ENCODE assay signal across 30 cellular contexts in genomic region chr1:3379934-3380333, GRCh38.
"Had no signal": no experiment of that assay in that cellular context is flagged by ENCODE, and none has a peak within 500 bp of the region (broad histone marks: within the 10 kb centered on the region; RNA-seq: fewer than 3 reads in every experiment).

No MANE protein-coding gene starts in this region.

- ATAC-seq: activated naive CD8-positive, alpha-beta T cell treated with anti-CD3 and anti-CD28 coated beads, Interleukin-2, amount 50 U/mL, for 24 hours; gastroesophageal sphincter; WTC11 had no signal

- H3K36me3 Mint-ChIP-seq: activated naive CD4-positive, alpha-beta T cell treated with anti-CD3 and anti-CD28 coated beads, Interleukin-2, amount 50 U/mL, for 24 hours; activated naive CD8-positive, alpha-beta T cell treated with anti-CD3 and anti-CD28 coated beads for 36 hours; brain; WTC11 had no signal

- H3K4me3 ChIP-seq: adrenal gland, breast epithelium, cardiac muscle cell, colonic mucosa, esophagus squamous epithelium, gastroesophageal sphincter had no signal

- DNase-seq: activated CD4-positive, alpha-beta memory T cell treated with anti-CD3 and anti-CD28 coated beads, Interleukin-2, amount 10 ng/mL, durations not matched to agents 7 days and 5 days; activated CD4-positive, alpha-beta T cell treated with anti-CD3 and anti-CD28 coated beads for 1 hour; activated CD4-positive, alpha-beta T cell treated with anti-CD3 and anti-CD28 coated beads for 4 hours; activated CD4-positive, alpha-beta T cell treated with anti-CD3 and anti-CD28 coated beads, Interleukin-2, amount 10 ng/mL, durations not matched to agents 7 days and 5 days; activated CD4-positive, alpha-beta T cell treated with anti-CD3 and anti-CD28 coated beads, Interleukin-2, amount 50 U/mL, for 4 hours; activated CD8-positive, alpha-beta memory T cell treated with anti-CD3 and anti-CD28 coated beads for 24 hours; activated effector memory CD4-positive, alpha-beta T cell treated with anti-CD3 and anti-CD28 coated beads, Interleukin-2, amount 50 U/mL, for 16 hours; activated naive CD4-positive, alpha-beta T cell treated with anti-CD3 and anti-CD28 coated beads for 36 hours; activated naive CD8-positive, alpha-beta T cell treated with anti-CD3 and anti-CD28 coated beads for 36 hours; activated naive CD8-positive, alpha-beta T cell treated with anti-CD3 and anti-CD28 coated beads, Interleukin-2, amount 50 U/mL, for 24 hours; activated T-cell treated with anti-CD3 and anti-CD28 coated beads, Interleukin-2, amount 50 U/mL, for 48 hours; adrenal gland; amygdala; aorta; central memory CD4-positive, alpha-beta T cell; cerebellar nuclear complex; colonic mucosa; effector CD8-positive, alpha-beta T cell; esophagus squamous epithelium; foreskin melanocyte; T-helper 2 cell had no signal

- H3K9me3 Mint-ChIP-seq: activated CD4-positive, alpha-beta memory T cell treated with anti-CD3 and anti-CD28 coated beads, Interleukin-2, amount 10 ng/mL, durations not matched to agents 7 days and 5 days; activated CD4-positive, alpha-beta T cell treated with anti-CD3 and anti-CD28 coated beads, Interleukin-2, amount 10 ng/mL, durations not matched to agents 7 days and 5 days; activated naive CD4-positive, alpha-beta T cell treated with anti-CD3 and anti-CD28 coated beads for 36 hours; activated naive CD4-positive, alpha-beta T cell treated with anti-CD3 and anti-CD28 coated beads, Interleukin-2, amount 50 U/mL, for 24 hours; activated naive CD8-positive, alpha-beta T cell treated with anti-CD3 and anti-CD28 coated beads for 36 hours; activated naive CD8-positive, alpha-beta T cell treated with anti-CD3 and anti-CD28 coated beads, Interleukin-2, amount 50 U/mL, for 24 hours; activated T-helper 1 cell treated with anti-CD3 and anti-CD28 coated beads, Interleukin-12 subunit alpha, Interleukin-12 subunit beta, Interleukin-2, Interleukin-4 antibody, amounts not matched to agents 30 ng/mL and 10 ng/mL and 1 ng/mL, durations not matched to agents 14 hours and 24 hours and 36 hours; activated T-helper 2 cell treated with anti-CD3 and anti-CD28 coated beads, Interferon-gamma antibody, Interleukin-2, Interleukin-4, amounts not matched to agents 10 μg/mL and 5 μg/mL and 100 μg/mL, durations not matched to agents 14 hours and 24 hours and 36 hours; brain; WTC11 had no signal

- H3K27me3 ChIP-seq: cardiac muscle cell, colonic mucosa had no signal

- H3K4me3 Mint-ChIP-seq: activated CD4-positive, alpha-beta memory T cell treated with anti-CD3 and anti-CD28 coated beads, Interleukin-2, amount 10 ng/mL, durations not matched to agents 7 days and 5 days; activated CD4-positive, alpha-beta T cell treated with anti-CD3 and anti-CD28 coated beads, Interleukin-2, amount 10 ng/mL, durations not matched to agents 7 days and 5 days; activated naive CD4-positive, alpha-beta T cell treated with anti-CD3 and anti-CD28 coated beads for 36 hours; activated naive CD4-positive, alpha-beta T cell treated with anti-CD3 and anti-CD28 coated beads, Interleukin-2, amount 50 U/mL, for 24 hours; activated naive CD8-positive, alpha-beta T cell treated with anti-CD3 and anti-CD28 coated beads for 36 hours; activated naive CD8-positive, alpha-beta T cell treated with anti-CD3 and anti-CD28 coated beads, Interleukin-2, amount 50 U/mL, for 24 hours; activated T-helper 1 cell treated with anti-CD3 and anti-CD28 coated beads, Interleukin-12 subunit alpha, Interleukin-12 subunit beta, Interleukin-2, Interleukin-4 antibody, amounts not matched to agents 30 ng/mL and 10 ng/mL and 1 ng/mL, durations not matched to agents 14 hours and 24 hours and 36 hours; brain; WTC11 had no signal

- H3K9me3 ChIP-seq: adrenal gland, breast epithelium, colonic mucosa, esophagus squamous epithelium, gastroesophageal sphincter had no signal

- H3K4me1 ChIP-seq: adrenal gland, breast epithelium, colonic mucosa, gastroesophageal sphincter had no signal

- H3K27me3 Mint-ChIP-seq: activated CD4-positive, alpha-beta memory T cell treated with anti-CD3 and anti-CD28 coated beads, Interleukin-2, amount 10 ng/mL, durations not matched to agents 7 days and 5 days; activated CD4-positive, alpha-beta T cell treated with anti-CD3 and anti-CD28 coated beads, Interleukin-2, amount 10 ng/mL, durations not matched to agents 7 days and 5 days; brain had no signal

- H3K36me3 ChIP-seq: adrenal gland, breast epithelium, cardiac muscle cell, colonic mucosa, esophagus squamous epithelium, gastroesophageal sphincter had no signal

- H3K27ac ChIP-seq: adrenal gland, breast epithelium, cardiac muscle cell, colonic mucosa, epithelial cell of prostate, esophagus squamous epithelium, gastroesophageal sphincter had no signal

- H3K4me1 Mint-ChIP-seq: activated CD4-positive, alpha-beta memory T cell treated with anti-CD3 and anti-CD28 coated beads, Interleukin-2, amount 10 ng/mL, durations not matched to agents 7 days and 5 days; activated CD4-positive, alpha-beta T cell treated with anti-CD3 and anti-CD28 coated beads, Interleukin-2, amount 10 ng/mL, durations not matched to agents 7 days and 5 days; activated naive CD4-positive, alpha-beta T cell treated with anti-CD3 and anti-CD28 coated beads, Interleukin-2, amount 50 U/mL, for 24 hours; activated naive CD8-positive, alpha-beta T cell treated with anti-CD3 and anti-CD28 coated beads for 36 hours; activated naive CD8-positive, alpha-beta T cell treated with anti-CD3 and anti-CD28 coated beads, Interleukin-2, amount 50 U/mL, for 24 hours; WTC11 had no signal
